8 cellular contexts compared by ENCODE assay signal in the genomic region with DNA sequence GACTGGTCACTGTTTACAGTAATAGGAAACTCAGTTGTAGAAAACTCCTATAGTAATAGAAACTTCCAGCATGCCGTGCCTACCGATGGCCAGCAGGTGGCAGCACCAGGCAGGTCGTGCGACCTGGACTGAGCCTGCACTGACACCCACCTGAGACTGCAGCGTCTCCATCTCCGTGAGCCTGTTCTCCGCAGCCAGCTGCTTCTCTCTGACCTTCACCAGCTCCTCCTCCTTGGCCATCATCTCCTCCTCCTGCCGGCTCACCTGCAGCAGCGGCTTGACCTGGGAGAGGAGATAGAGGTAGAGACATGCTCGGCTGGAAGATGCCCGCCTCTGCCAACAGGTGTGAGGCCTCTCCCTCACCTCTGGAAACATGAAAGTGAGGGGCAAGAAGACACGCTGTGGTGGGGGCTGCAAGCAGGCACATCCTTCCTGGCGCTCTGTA. TPM values are rescaled to one million over a fixed set of nuclear protein-coding genes. Genes with fewer than 3 reads are reported as not detected.
DNase-seq lines count a peak whose midpoint lies in the region; ATAC-seq, FAIRE-seq and TF ChIP-seq lines count a peak whose summit lies in the region.

No MANE protein-coding gene starts in this region.

- H3K4me1 Mint-ChIP-seq in activated naive CD4-positive, alpha-beta T cell treated with anti-CD3 and anti-CD28 coated beads for 36 hours (ENCODE audit: low read depth) = peaks cover 4% of the 10 kb centered on the region
- no peaks in the 10 kb centered on the region for H3K4me1 Mint-ChIP-seq in type B pancreatic cell (ENCODE audit: unreplicated experiment)

- no peak overlapping the region for H3K4me3 Mint-ChIP-seq in activated naive CD4-positive, alpha-beta T cell treated with anti-CD3 and anti-CD28 coated beads for 36 hours
- H3K4me3 Mint-ChIP-seq in type B pancreatic cell = no peak overlapping the region

- H3K9me3 ChIP-seq in pancreas = no peaks in the 10 kb centered on the region

- H3K27me3 Mint-ChIP-seq in activated naive CD4-positive, alpha-beta T cell treated with anti-CD3 and anti-CD28 coated beads for 36 hours (ENCODE audit: low read depth) = no peaks in the 10 kb centered on the region
- no peaks in the 10 kb centered on the region for H3K27me3 Mint-ChIP-seq in type B pancreatic cell

- no peaks in the 10 kb centered on the region for H3K4me1 ChIP-seq in pancreas

- peak overlapping the region; percentile 72 for H3K27ac Mint-ChIP-seq in activated naive CD4-positive, alpha-beta T cell treated with anti-CD3 and anti-CD28 coated beads for 36 hours
- peak overlapping the region; percentile 56 for H3K27ac Mint-ChIP-seq in type B pancreatic cell

- FAIRE-seq in pancreas (lab: Jason Lieb, UNC) = no peak

- H3K4me3 ChIP-seq in LNCaP clone FGC (ENCODE audit: low read depth, low read length) (no peak overlapping the region), pancreas (no peak overlapping the region)

- ATAC-seq in SK-N-SH treated with all-trans-retinoic acid at 6 μM for 48 hours (peak; percentile 66), pancreas (peak; percentile 61 to 86 (median 84)), HG03432 (IDR thresholded peaks at IDR 0.05; ENCODE audit: unreplicated experiment) (no peak)

- intact Hi-C loops in activated naive CD4-positive, alpha-beta T cell treated with anti-CD3 and anti-CD28 coated beads for 36 hours (cut with micrococcal nuclease) = loop anchor here (1.0 to 2.0 kb wide), 4 partner anchors 28 to 169 kb away; no protein-coding TSS in a partner anchor
- intact Hi-C loops in pancreas (cut with DNase I) = loop anchor here (5.0 to 10.0 kb wide), 3 partner anchors 166 to 173 kb away; no protein-coding TSS in a partner anchor

- peaks cover 22 to 100% (median 98%) of the 10 kb centered on the region in 3 donors for H3K36me3 ChIP-seq in pancreas

- H3K27ac ChIP-seq in pancreas = no peak overlapping the region

- H3K9me3 Mint-ChIP-seq in activated naive CD4-positive, alpha-beta T cell treated with anti-CD3 and anti-CD28 coated beads for 36 hours = no peaks in the 10 kb centered on the region
- no peaks in the 10 kb centered on the region for H3K9me3 Mint-ChIP-seq in type B pancreatic cell

- DNase-seq in ELR (ENCODE audit: low read depth) (peak; percentile 70), LNCaP clone FGC (ENCODE audit: low read depth) (peak; percentile 48), globus pallidus (ENCODE audit: low spot score) (peak; percentile 26), pancreas (peak; percentile 55 to 92 (median 82)), type B pancreatic cell (ENCODE audit: extremely low spot score, unreplicated experiment) (peak; percentile 84)
- peak; percentile 89 for DNase-seq in activated naive CD4-positive, alpha-beta T cell treated with anti-CD3 and anti-CD28 coated beads for 36 hours

- 27 to 29% methylated on average over 13 of the region's 13 CpGs for WGBS in pancreas, 2 donors

- CTCF ChIA-PET in activated naive CD4-positive, alpha-beta T cell treated with anti-CD3 and anti-CD28 coated beads for 36 hours (lab: Charles Lee) = interaction anchor here (0.7 to 8.7 kb wide), 33 partner anchors 9 to 221 kb away, joined by 3 to 119 read pairs (median 6); no protein-coding TSS in a partner anchor

- no peaks in the 10 kb centered on the region for H3K27me3 ChIP-seq in pancreas

- TF ChIP-seq CTCF in LNCaP clone FGC (IDR thresholded peaks at IDR 0.05; ENCODE audit: control insufficient read depth, extremely low read depth, insufficient read depth) = peak; percentile 88
- peak; percentile 89 to 96 (median 92) for TF ChIP-seq CTCF in pancreas (IDR thresholded peaks at IDR 0.05)
- TF ChIP-seq CTCF in type B pancreatic cell (conservative IDR thresholded peaks at IDR 0.05) = peak; percentile 98

- peaks cover 60% of the 10 kb centered on the region for H3K36me3 Mint-ChIP-seq in activated naive CD4-positive, alpha-beta T cell treated with anti-CD3 and anti-CD28 coated beads for 36 hours (ENCODE audit: low read depth)
- peaks cover 11% of the 10 kb centered on the region for H3K36me3 Mint-ChIP-seq in type B pancreatic cell

TF ChIP-seq in SK-N-SH treated with all-trans-retinoic acid at 6 μM for 48 hours, 23 proteins besides CTCF, POLR2A, EP300 and RAD21:
- TF ChIP-seq, protein P1, sequence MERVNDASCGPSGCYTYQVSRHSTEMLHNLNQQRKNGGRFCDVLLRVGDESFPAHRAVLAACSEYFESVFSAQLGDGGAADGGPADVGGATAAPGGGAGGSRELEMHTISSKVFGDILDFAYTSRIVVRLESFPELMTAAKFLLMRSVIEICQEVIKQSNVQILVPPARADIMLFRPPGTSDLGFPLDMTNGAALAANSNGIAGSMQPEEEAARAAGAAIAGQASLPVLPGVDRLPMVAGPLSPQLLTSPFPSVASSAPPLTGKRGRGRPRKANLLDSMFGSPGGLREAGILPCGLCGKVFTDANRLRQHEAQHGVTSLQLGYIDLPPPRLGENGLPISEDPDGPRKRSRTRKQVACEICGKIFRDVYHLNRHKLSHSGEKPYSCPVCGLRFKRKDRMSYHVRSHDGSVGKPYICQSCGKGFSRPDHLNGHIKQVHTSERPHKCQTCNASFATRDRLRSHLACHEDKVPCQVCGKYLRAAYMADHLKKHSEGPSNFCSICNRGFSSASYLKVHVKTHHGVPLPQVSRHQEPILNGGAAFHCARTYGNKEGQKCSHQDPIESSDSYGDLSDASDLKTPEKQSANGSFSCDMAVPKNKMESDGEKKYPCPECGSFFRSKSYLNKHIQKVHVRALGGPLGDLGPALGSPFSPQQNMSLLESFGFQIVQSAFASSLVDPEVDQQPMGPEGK (CRISPR knock-in tag; IDR thresholded peaks at IDR 0.05; ENCODE audit: borderline replicate concordance) = no peak
- TF ChIP-seq ZNF70 (CRISPR knock-in tag; IDR thresholded peaks at IDR 0.05) = no peak
- TF ChIP-seq BACH2 (CRISPR knock-in tag; IDR thresholded peaks at IDR 0.05; ENCODE audit: borderline replicate concordance) = no peak
- TF ChIP-seq ESRRG (CRISPR knock-in tag; IDR thresholded peaks at IDR 0.05) = no peak
- no peak for TF ChIP-seq TCF4 (CRISPR knock-in tag; IDR thresholded peaks at IDR 0.05; ENCODE audit: borderline replicate concordance)

RNA-seq across cellular contexts. Expression of a gene that starts 48.5 kb away (rescaled TPM):
- 10 to 100 TPM; 17.4 to 22.0 TPM for total RNA-seq in activated naive CD4-positive, alpha-beta T cell treated with anti-CD3 and anti-CD28 coated beads for 36 hours
- total RNA-seq in pancreas (10 to 100 TPM in 2 of 6 donors, 1 to 10 TPM in 4; 3.2 to 25.5 (median 6.8) TPM), type B pancreatic cell (ENCODE audit: low replicate concordance) (5.4 and 6.8 TPM in 2 replicates)
- polyA plus RNA-seq in pancreas = 1 to 10 TPM; 4.0 to 5.4 TPM

Comparison
In these comparisons a context has a peak if more than half of its experiments do, and no peak if none do; other contexts are left out.
1. DNase-seq: peak in every context shown above with its lines; median percentile 89 in activated naive CD4-positive, alpha-beta T cell treated with anti-CD3 and anti-CD28 coated beads for 36 hours; 84 in type B pancreatic cell; 82 in pancreas; 70 in ELR; 48 in LNCaP clone FGC; 26 in globus pallidus.